23 cellular contexts compared by ENCODE assay signal in genomic region chr3:106624154-106624553, GRCh38.
A peak's percentile ranks its signal among the peaks of the same experiment; 100 is the strongest.
DNase-seq lines count a peak whose midpoint lies in the region; ATAC-seq and TF ChIP-seq lines count a peak whose summit lies in the region.
"Had no signal": no experiment of that assay in that cellular context is flagged by ENCODE, and none has a peak within 500 bp of the region (broad histone marks: within the 10 kb centered on the region; RNA-seq: fewer than 3 reads in every experiment).

No MANE protein-coding gene starts in this region.

- H3K9me3 ChIP-seq in adipocyte (ENCODE audit: control insufficient read depth, low read length) (peaks cover 16% of the 10 kb centered on the region), endodermal cell (ENCODE audit: control insufficient read depth, low read length) (peaks cover 24% of the 10 kb centered on the region)
- H3K9me3 ChIP-seq: BE2C had no signal

- H3K4me1 Mint-ChIP-seq in endodermal cell = peaks cover 14% of the 10 kb centered on the region
- H3K4me1 Mint-ChIP-seq: CD14-positive monocyte; CD4-positive, alpha-beta memory T cell; CD4-positive, CD25-positive, alpha-beta regulatory T cell; CD8-positive, alpha-beta memory T cell had no signal

- H3K9ac ChIP-seq in adipocyte (ENCODE audit: low read length) = no peak overlapping the region
- no peak overlapping the region for H3K9ac ChIP-seq in endodermal cell (ENCODE audit: extremely low read depth, low read length, poor library complexity, severe bottlenecking)
- H3K9ac ChIP-seq: BLaER1 had no signal

- no peak for ATAC-seq in HG03108 (IDR thresholded peaks at IDR 0.05; ENCODE audit: unreplicated experiment)
- ATAC-seq: GM12878 had no signal

- no peaks in the 10 kb centered on the region for H3K27me3 Mint-ChIP-seq in endodermal cell (ENCODE audit: insufficient read depth)
- H3K27me3 Mint-ChIP-seq: CD4-positive, CD25-positive, alpha-beta regulatory T cell had no signal

- H3K27ac Mint-ChIP-seq in endodermal cell = no peak overlapping the region
- H3K27ac Mint-ChIP-seq: CD14-positive monocyte; CD4-positive, alpha-beta memory T cell; CD8-positive, alpha-beta memory T cell had no signal

- H3K4me3 ChIP-seq in adipocyte (ENCODE audit: low read length) = peak overlapping the region; percentile 13
- H3K4me3 ChIP-seq in endodermal cell (ENCODE audit: low read length) = peak overlapping the region; percentile 51
- H3K4me3 ChIP-seq: BLaER1, GM12878 had no signal

- peaks cover 4% of the 10 kb centered on the region for H3K36me3 Mint-ChIP-seq in endodermal cell (ENCODE audit: low read depth)
- H3K36me3 Mint-ChIP-seq: CD14-positive monocyte; CD4-positive, CD25-positive, alpha-beta regulatory T cell had no signal

- 97 to 100% methylated on average over 1 of the region's 1 CpG for WGBS in endodermal cell (ENCODE audit: insufficient coverage in 1 of 2, insufficient read length in 1 of 2), 2 experiments

- TF ChIP-seq CTCF in endodermal cell (conservative IDR thresholded peaks at IDR 0.05) = no peak

- DNase-seq in adipocyte (ENCODE audit: low read depth) (no peak), endodermal cell (no peak), SIG-M5 (lab: John Stamatoyannopoulos, UW) (no peak), activated gamma-delta T cell treated with Interleukin-2 at 50 U/mL for 16 hours (no peak)
- DNase-seq: 8988T; ACHN; BE2C; C1 segment of cervical spinal cord; CD4-positive, alpha-beta memory T cell; CD4-positive, CD25-positive, alpha-beta regulatory T cell; CD8-positive, alpha-beta memory T cell; COR-L47; DMS 273 treated with DMSO at 0.1 percent for 48 hours; DMS153; DMS53; DMS79; DND-41; EL; GDM1 had no signal

- H3K27me3 ChIP-seq in adipocyte (replicated peaks; ENCODE audit: control insufficient read depth, insufficient read depth, low read length) = no peaks in the 10 kb centered on the region
- no peaks in the 10 kb centered on the region for H3K27me3 ChIP-seq in endodermal cell (ENCODE audit: control insufficient read depth, insufficient read depth, low read length, poor library complexity, severe bottlenecking)
- H3K27me3 ChIP-seq: BE2C, BLaER1 had no signal

- no peak overlapping the region for H3K4me3 Mint-ChIP-seq in endodermal cell
- H3K4me3 Mint-ChIP-seq: CD14-positive monocyte; CD4-positive, alpha-beta memory T cell; CD4-positive, CD25-positive, alpha-beta regulatory T cell; CD8-positive, alpha-beta memory T cell had no signal

- peaks cover 23% of the 10 kb centered on the region for H3K9me3 Mint-ChIP-seq in endodermal cell

- peaks cover 10% of the 10 kb centered on the region for H3K4me1 ChIP-seq in adipocyte (ENCODE audit: control insufficient read depth, insufficient read depth, low read length)
- no peaks in the 10 kb centered on the region for H3K4me1 ChIP-seq in endodermal cell (ENCODE audit: control insufficient read depth, insufficient read depth, low read length)
- H3K4me1 ChIP-seq: BE2C, BLaER1 had no signal

- no peak overlapping the region for H3K27ac ChIP-seq in endodermal cell (ENCODE audit: low read depth, low read length)
- H3K27ac ChIP-seq: BLaER1 had no signal

- H3K36me3 ChIP-seq in adipocyte (ENCODE audit: control insufficient read depth, insufficient read depth, low read length, severe bottlenecking) (no peaks in the 10 kb centered on the region), endodermal cell (ENCODE audit: control insufficient read depth, insufficient read depth, low read length) (no peaks in the 10 kb centered on the region)
- H3K36me3 ChIP-seq: BE2C, BLaER1 had no signal
